28 cellular contexts compared by ENCODE assay signal in the genomic region with DNA sequence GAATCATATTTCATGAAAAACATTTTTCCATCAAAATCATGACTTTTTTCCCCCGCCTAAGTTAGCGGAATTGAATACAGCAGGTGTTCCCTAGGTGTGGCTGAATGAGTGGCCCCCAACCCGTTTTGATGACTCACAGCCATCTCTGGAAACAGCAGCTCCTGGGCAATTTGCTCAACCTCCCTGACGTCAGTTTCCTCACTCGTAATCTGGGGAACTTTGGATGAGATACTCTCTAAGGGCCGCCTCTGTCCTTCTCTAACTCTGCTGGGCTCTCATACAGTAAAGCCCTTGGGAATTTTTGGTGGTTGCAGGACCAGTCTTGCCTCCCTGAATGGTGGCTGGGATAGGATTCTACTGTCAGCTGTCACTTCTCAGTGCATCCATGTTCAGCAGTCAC. TPM values are rescaled to one million over a fixed set of nuclear protein-coding genes. Genes with fewer than 3 reads are reported as not detected.
DNase-seq lines count a peak whose midpoint lies in the region; ATAC-seq, FAIRE-seq and TF ChIP-seq lines count a peak whose summit lies in the region.
"Had no signal": no experiment of that assay in that cellular context is flagged by ENCODE, and none has a peak within 500 bp of the region (broad histone marks: within the 10 kb centered on the region; RNA-seq: fewer than 3 reads in every experiment).

No MANE protein-coding gene starts in this region.

- H3K4me1 ChIP-seq in HepG2 (ENCODE audit: insufficient read depth, low read length) = no peaks in the 10 kb centered on the region
- H3K4me1 ChIP-seq in right lobe of liver = peaks cover 0 to 7% (median 1%) of the 10 kb centered on the region in 4 donors
- no peaks in the 10 kb centered on the region for H3K4me1 ChIP-seq in mammary epithelial cell (ENCODE audit: insufficient read depth, low read length)
- H3K4me1 ChIP-seq in MM.1S (ENCODE audit: low read length) = no peaks in the 10 kb centered on the region
- H3K4me1 ChIP-seq: Caco-2, SJSA1 had no signal

- in situ Hi-C loops in HepG2 (cut with HindIII; ENCODE audit: extremely low pct_ligation_motif_present, low pct_unique_long_range_greater_than_20kb) (no loop called here), mammary epithelial cell (cut with MboI; ENCODE audit: low sequenced_read_pairs in 2 of 2) (no loop called here)

- H4K20me1 ChIP-seq in HepG2 (ENCODE audit: insufficient read depth, low read length) (no peaks in the 10 kb centered on the region), mammary epithelial cell (ENCODE audit: insufficient read depth, low read length) (no peaks in the 10 kb centered on the region), MM.1S (ENCODE audit: insufficient read depth, low read length) (no peaks in the 10 kb centered on the region)

- no peak for FAIRE-seq in HepG2 (lab: Jason Lieb, UNC)
- FAIRE-seq: GM12891 had no signal

- no peaks in the 10 kb centered on the region for H3K9me3 ChIP-seq in HepG2 (ENCODE audit: low read length)
- no peaks in the 10 kb centered on the region for H3K9me3 ChIP-seq in right lobe of liver
- no peaks in the 10 kb centered on the region for H3K9me3 ChIP-seq in mammary epithelial cell (replicated peaks; ENCODE audit: insufficient read depth, low read length)
- no peaks in the 10 kb centered on the region for H3K9me3 ChIP-seq in MM.1S (replicated peaks; ENCODE audit: insufficient read depth, low read length)
- H3K9me3 ChIP-seq: Caco-2, SJSA1 had no signal

- no peak for ATAC-seq in HepG2
- no peak for ATAC-seq in right lobe of liver
- no peak for ATAC-seq in HG03520 (IDR thresholded peaks at IDR 0.05; ENCODE audit: unreplicated experiment)
- ATAC-seq: CD8-positive, alpha-beta T cell; GM23338; PC-3; Right ventricle myocardium inferior had no signal

- dilution Hi-C loops in mammary epithelial cell (cut with HindIII; ENCODE audit: low sequenced_read_pairs) = loop anchor here (5.0 to 10.0 kb wide), 2 partner anchors 55 to 58 kb away; no protein-coding TSS in a partner anchor

- TF ChIP-seq EP300 in HepG2 (IDR thresholded peaks at IDR 0.05; ENCODE audit: low read depth in 2 of 2, low read length in 2 of 2) = no peak
- no peak for TF ChIP-seq EP300 in HepG2 (CRISPR knock-in tag; IDR thresholded peaks at IDR 0.05; ENCODE audit: borderline replicate concordance)

- H3K4me1 Mint-ChIP-seq in neural crest cell = peaks cover 4% of the 10 kb centered on the region

- no peaks in the 10 kb centered on the region for H3F3A ChIP-seq in MM.1S (ENCODE audit: insufficient read depth, low read length)

- POLR2A ChIA-PET in HepG2 (lab: Yijun Ruan, JAX) = no interaction called here

- TF ChIP-seq RAD21 in HepG2 (CRISPR knock-in tag; IDR thresholded peaks at IDR 0.05) = no peak

- no peak overlapping the region for H3K9ac ChIP-seq in HepG2 (ENCODE audit: insufficient read depth, low read depth, low read length)
- H3K9ac ChIP-seq in mammary epithelial cell (ENCODE audit: insufficient read depth, low read length) = no peak overlapping the region
- no peak overlapping the region for H3K9ac ChIP-seq in MM.1S (ENCODE audit: low read length)

- DNase-seq in HepG2 (ENCODE audit: low spot score) (no peak), right lobe of liver (no peak), mammary epithelial cell (peak; percentile 56), neural crest cell (ENCODE audit: low read depth, low spot score) (no peak), MM.1S (no peak), activated gamma-delta T cell treated with Interleukin-2 at 50 U/mL for 16 hours (no peak)
- DNase-seq: Caco-2; CD8-positive, alpha-beta T cell; EL; GF-D8; H9; IMR-90; KG1; NCI-H1092; NCI-H1417 treated with DMSO at 0.1 percent for 48 hours; NCI-H1930; NCI-H2107; NCI-H446; NCI-H524 treated with DMSO at 0.1 percent for 48 hours; NCI-H774; PC-3 had no signal

- no peaks in the 10 kb centered on the region for H3K79me2 ChIP-seq in HepG2 (ENCODE audit: insufficient read depth, low read length)
- H3K79me2 ChIP-seq in mammary epithelial cell (ENCODE audit: insufficient read depth, low read length) = no peaks in the 10 kb centered on the region
- no peaks in the 10 kb centered on the region for H3K79me2 ChIP-seq in MM.1S (ENCODE audit: low read length)

- BruUV-seq in HepG2 (replicated peaks; lab: Mats Ljungman, UMichigan) = no TSS peak
- BruUV-seq in mammary epithelial cell (replicated peaks; lab: Mats Ljungman, UMichigan) = no TSS peak

- peak overlapping the region; percentile 70 for H3K27ac Mint-ChIP-seq in neural crest cell (ENCODE audit: unreplicated experiment)
- H3K27ac Mint-ChIP-seq: B cell; CD8-positive, alpha-beta T cell; GM23338; H9 had no signal

- TF ChIP-seq POLR2A in HepG2 (IDR thresholded peaks at IDR 0.05; ENCODE audit: insufficient read depth in 1 of 2, low read depth in 2 of 2, low read length in 2 of 2) (no peak), right lobe of liver (IDR thresholded peaks at IDR 0.05) (no peak)

- no peaks in the 10 kb centered on the region for H3K9me3 Mint-ChIP-seq in neural crest cell
- H3K9me3 Mint-ChIP-seq: CD8-positive, alpha-beta T cell had no signal

- no peak overlapping the region for H3K27ac ChIP-seq in HepG2 (ENCODE audit: extremely low read length, insufficient read depth, low read length)
- H3K27ac ChIP-seq in right lobe of liver = no peak overlapping the region
- H3K27ac ChIP-seq in mammary epithelial cell (ENCODE audit: insufficient read depth, low read depth, low read length) = no peak overlapping the region
- no peak overlapping the region for H3K27ac ChIP-seq in MM.1S (ENCODE audit: low read length)
- H3K27ac ChIP-seq: C4-2B, SJSA1 had no signal

- CTCF ChIA-PET in HepG2 (lab: Yijun Ruan, JAX; ENCODE audit: low intra/inter-chr PET ratio, low total read pairs) (no interaction called here), mammary epithelial cell (lab: Charles Lee; ENCODE audit: low non-redundant PET) (no interaction called here)

- peaks cover 85% of the 10 kb centered on the region for H3K27me3 Mint-ChIP-seq in neural crest cell (ENCODE audit: low read depth)

- peaks cover 6 to 38% of the 10 kb centered on the region in 2 experiments; a peak in 4 of 5 replicates for H3K27me3 ChIP-seq in HepG2 (ENCODE audit: control insufficient read depth in 1 of 2, insufficient read depth in 2 of 2, low read length in 2 of 2)
- H3K27me3 ChIP-seq in right lobe of liver = peaks cover 0 to 7% of the 10 kb centered on the region in 2 donors
- peaks cover 8% of the 10 kb centered on the region for H3K27me3 ChIP-seq in mammary epithelial cell (ENCODE audit: insufficient read depth, low read length)
- H3K27me3 ChIP-seq in MM.1S (replicated peaks; ENCODE audit: insufficient read depth, low read length) = peaks cover 32% of the 10 kb centered on the region
- H3K27me3 ChIP-seq: SJSA1 had no signal

- H3K4me2 ChIP-seq in HepG2 (ENCODE audit: low read depth, low read length) (no peak overlapping the region), mammary epithelial cell (ENCODE audit: insufficient read depth, low read depth, low read length) (no peak overlapping the region), MM.1S (ENCODE audit: low read depth, low read length) (no peak overlapping the region)
- H3K4me2 ChIP-seq: GM23338 had no signal

- intact Hi-C loops in HepG2 (cut with micrococcal nuclease; ENCODE audit: unreplicated experiment) = no loop called here
- intact Hi-C loops in right lobe of liver (cut with DNase I) = no loop called here
- intact Hi-C loops in mammary epithelial cell (cut with micrococcal nuclease) = no loop called here

- H3K36me3 ChIP-seq in HepG2 (replicated peaks in 1 of 2; ENCODE audit: control insufficient read depth in 1 of 2, insufficient read depth in 2 of 2, low read length in 2 of 2) (no peaks in the 10 kb centered on the region), right lobe of liver (no peaks in the 10 kb centered on the region), mammary epithelial cell (ENCODE audit: insufficient read depth, low read length) (no peaks in the 10 kb centered on the region), MM.1S (replicated peaks; ENCODE audit: insufficient read depth, low read length) (no peaks in the 10 kb centered on the region)
- H3K36me3 ChIP-seq: SJSA1 had no signal

- H3K4me3 Mint-ChIP-seq in neural crest cell = no peak overlapping the region
- H3K4me3 Mint-ChIP-seq: B cell; CD8-positive, alpha-beta T cell; GM23338; H9 had no signal

- WGBS in HepG2 (ENCODE audit: low lambda C conversion rate) = 3% methylated on average over 6 of the region's 6 CpGs
- 56% methylated on average over 4 of the region's 6 CpGs for WGBS in right lobe of liver (ENCODE audit: insufficient coverage, low coverage, low lambda C conversion rate, missing lambda C conversion rate)
- WGBS in mammary epithelial cell (ENCODE audit: low coverage, missing lambda C conversion rate) = 78% methylated on average over 6 of the region's 6 CpGs

- no peaks in the 10 kb centered on the region for H3K9me2 ChIP-seq in MM.1S (replicated peaks; ENCODE audit: insufficient read depth, low read length)

- TF ChIP-seq CTCF in HepG2 (CRISPR knock-in tag; IDR thresholded peaks at IDR 0.05) (no peak), right lobe of liver (IDR thresholded peaks at IDR 0.05) (no peak), mammary epithelial cell (conservative IDR thresholded peaks at IDR 0.05 in 1 of 2, IDR thresholded peaks at IDR 0.05 in 1 of 2; ENCODE audit: extremely low read depth in 1 of 2, insufficient read depth in 1 of 2, low read depth in 1 of 2, low read length in 2 of 2) (no peak), neural crest cell (conservative IDR thresholded peaks at IDR 0.05) (no peak), MM.1S (IDR thresholded peaks at IDR 0.05; ENCODE audit: low read length) (no peak)

- H3K4me3 ChIP-seq in HepG2 (replicated peaks in 1 of 3; ENCODE audit: insufficient read depth in 1 of 3, low read depth in 2 of 3, low read length in 3 of 3) (no peak overlapping the region), right lobe of liver (no peak overlapping the region), mammary epithelial cell (replicated peaks in 1 of 3; ENCODE audit: insufficient read depth in 1 of 3, low read depth in 2 of 3, low read length in 3 of 3) (no peak overlapping the region), MM.1S (ENCODE audit: low read length) (no peak overlapping the region)
- H3K4me3 ChIP-seq: GM23338, SJSA1 had no signal

- no peaks in the 10 kb centered on the region for H3K36me3 Mint-ChIP-seq in neural crest cell (ENCODE audit: low read depth)
- H3K36me3 Mint-ChIP-seq: CD8-positive, alpha-beta T cell had no signal

- H2AFZ ChIP-seq in HepG2 (ENCODE audit: low read length) (no peak overlapping the region), mammary epithelial cell (ENCODE audit: low read depth, low read length) (no peak overlapping the region), MM.1S (ENCODE audit: low read length) (no peak overlapping the region)
- H2AFZ ChIP-seq: GM23338 had no signal

RNA-seq across cellular contexts. Expression of gene NTN1, which starts 11.6 kb away (rescaled TPM):
- total RNA-seq in HepG2 (2016; rRNA removed; fragmentation: Illumina TruSeq; extraction: Trizol) (0.04 TPM in 1 of 2 replicates, not detected in the other), right lobe of liver (10 to 100 TPM in 2 of 6 experiments, 1 to 10 TPM in 4; 3.5 to 12.5 (median 8.5) TPM), mammary epithelial cell (10 to 100 TPM in 1 of 2 donors, 1 to 10 TPM in 1; 5.2 to 18.6 TPM), neural crest cell (10.1 and 10.3 TPM in 2 replicates)
- total RNA-seq in HepG2 (2016; cell fraction: cytosol; rRNA removed; fragmentation: Illumina TruSeq; extraction: Trizol; ENCODE audit: low read depth) = not detected in 2 replicates
- total RNA-seq in HepG2 (2016; cell fraction: insoluble cytoplasmic fraction; rRNA removed; fragmentation: Illumina TruSeq; extraction: Trizol) = 0.04 TPM in 1 of 2 replicates, not detected in the other
- not detected in 2 replicates for total RNA-seq in HepG2 (2016; cell fraction: membrane; rRNA removed; fragmentation: Illumina TruSeq; extraction: Trizol)
- 0.09 TPM in 2 replicates for total RNA-seq in HepG2 (2016; cell fraction: nucleus; rRNA removed; fragmentation: Illumina TruSeq; extraction: Trizol)
- polyA plus RNA-seq in HepG2 (2011; rRNA removed) (0.03 and 0.05 TPM in 2 replicates), mammary epithelial cell (9.3 TPM)
- 0.01 and 0.04 TPM in 2 replicates for polyA plus RNA-seq in HepG2 (2011; cell fraction: cytosol; rRNA removed)
- polyA plus RNA-seq in HepG2 (2011; cell fraction: nucleus; rRNA removed) = 0.11 and 0.12 TPM in 2 replicates
- polyA plus RNA-seq in HepG2 (2012) = 0.04 and 0.13 TPM in 2 replicates
- not detected in 2 replicates for polyA plus RNA-seq in HepG2 (2016; cell fraction: cytosol; fragmentation: Illumina TruSeq; extraction: Trizol; ENCODE audit: low read depth)
- polyA plus RNA-seq in HepG2 (2016; cell fraction: insoluble cytoplasmic fraction; fragmentation: Illumina TruSeq; extraction: Trizol; ENCODE audit: low read depth) = not detected in 2 replicates
- 0.02 TPM in 1 of 2 replicates, not detected in the other for polyA plus RNA-seq in HepG2 (2016; cell fraction: membrane; fragmentation: Illumina TruSeq; extraction: Trizol; ENCODE audit: low read depth)
- polyA plus RNA-seq in HepG2 (2016; cell fraction: nucleus; fragmentation: Illumina TruSeq; extraction: Trizol; ENCODE audit: insufficient read depth, low read depth) = not detected in 2 replicates
- polyA minus RNA-seq in HepG2 (2011; rRNA and poly(A)+ RNA removed; ENCODE audit: low replicate concordance) = 0.10 TPM in 1 of 2 replicates, not detected in the other
- not detected in 2 replicates for polyA minus RNA-seq in HepG2 (2011; cell fraction: cytosol; rRNA and poly(A)+ RNA removed)
- 0.12 and 0.13 TPM in 2 replicates for polyA minus RNA-seq in HepG2 (2011; cell fraction: nucleus; rRNA and poly(A)+ RNA removed)
- polyA minus RNA-seq in mammary epithelial cell = 6.0 TPM

RNA-seq across cellular contexts. Expression of gene PIK3R5, which starts 44.2 kb away (rescaled TPM):
- total RNA-seq in HepG2 (2016; rRNA removed; fragmentation: Illumina TruSeq; extraction: Trizol) (not detected in 2 replicates), right lobe of liver (1 to 10 TPM; 3.7 to 6.5 (median 5.0) TPM), mammary epithelial cell (under 1 TPM in 1 of 2 donors, not detected in 1; 0.71 TPM), neural crest cell (0.52 and 1.4 TPM in 2 replicates)
- total RNA-seq in HepG2 (2016; cell fraction: cytosol; rRNA removed; fragmentation: Illumina TruSeq; extraction: Trizol; ENCODE audit: low read depth) = not detected in 2 replicates
- total RNA-seq in HepG2 (2016; cell fraction: insoluble cytoplasmic fraction; rRNA removed; fragmentation: Illumina TruSeq; extraction: Trizol) = not detected in 2 replicates
- not detected in 2 replicates for total RNA-seq in HepG2 (2016; cell fraction: membrane; rRNA removed; fragmentation: Illumina TruSeq; extraction: Trizol)
- total RNA-seq in HepG2 (2016; cell fraction: nucleus; rRNA removed; fragmentation: Illumina TruSeq; extraction: Trizol) = not detected in 2 replicates
- polyA plus RNA-seq in HepG2 (2011; rRNA removed) (not detected in 2 replicates), mammary epithelial cell (0.16 TPM)
- not detected in 2 replicates for polyA plus RNA-seq in HepG2 (2011; cell fraction: cytosol; rRNA removed)
- 0.09 TPM in 1 of 2 replicates, not detected in the other for polyA plus RNA-seq in HepG2 (2011; cell fraction: nucleus; rRNA removed)
- polyA plus RNA-seq in HepG2 (2012) = not detected in 2 replicates
- not detected in 2 replicates for polyA plus RNA-seq in HepG2 (2016; cell fraction: cytosol; fragmentation: Illumina TruSeq; extraction: Trizol; ENCODE audit: low read depth)
- not detected in 2 replicates for polyA plus RNA-seq in HepG2 (2016; cell fraction: insoluble cytoplasmic fraction; fragmentation: Illumina TruSeq; extraction: Trizol; ENCODE audit: low read depth)
- not detected in 2 replicates for polyA plus RNA-seq in HepG2 (2016; cell fraction: membrane; fragmentation: Illumina TruSeq; extraction: Trizol; ENCODE audit: low read depth)
- not detected in 2 replicates for polyA plus RNA-seq in HepG2 (2016; cell fraction: nucleus; fragmentation: Illumina TruSeq; extraction: Trizol; ENCODE audit: insufficient read depth, low read depth)
- polyA minus RNA-seq in HepG2 (2011; rRNA and poly(A)+ RNA removed; ENCODE audit: low replicate concordance) = 0.19 TPM in 1 of 2 replicates, not detected in the other
- not detected in 2 replicates for polyA minus RNA-seq in HepG2 (2011; cell fraction: cytosol; rRNA and poly(A)+ RNA removed)
- polyA minus RNA-seq in HepG2 (2011; cell fraction: nucleus; rRNA and poly(A)+ RNA removed) = not detected in 2 replicates
- polyA minus RNA-seq in mammary epithelial cell = 6.0 TPM
- total RNA-seq: Caco-2, IMR-90, PC-3, SJSA1 had no signal
- polyA plus RNA-seq: IMR-90 had no signal
